In genomic region chr6:16332175-16332542, GRCh38 we compare ENCODE assay signal across 1 cellular context.
A peak's percentile ranks its signal among the peaks of the same experiment; 100 is the strongest.
TF ChIP-seq lines count a peak whose summit lies in the region.

No MANE protein-coding gene starts in this region.

TF ChIP-seq in H1, 55 proteins besides CTCF, POLR2A, EP300 and RAD21:
- TF ChIP-seq SP1 (IDR thresholded peaks at IDR 0.05; ENCODE audit: low read depth, low read length) (no peak), TEAD4 (IDR thresholded peaks at IDR 0.05; ENCODE audit: low read depth, low read length) (peak; percentile 91), HDAC2 (IDR thresholded peaks at IDR 0.05; ENCODE audit: borderline replicate concordance in 1 of 2, low read depth in 2 of 2, low read length in 2 of 2) (0 out of 4 replicates have a peak, but pooled peaks of 1 of the 2 experiments have one; percentile 42), TBP (IDR thresholded peaks at IDR 0.05; ENCODE audit: low read depth, low read length) (0 out of 2 replicates have a peak, but pooled peaks have one; percentile 20), TCF12 (IDR thresholded peaks at IDR 0.05; ENCODE audit: low read depth, low read length) (0 out of 2 replicates have a peak, but pooled peaks have one; percentile 10)
